In the genomic region with DNA sequence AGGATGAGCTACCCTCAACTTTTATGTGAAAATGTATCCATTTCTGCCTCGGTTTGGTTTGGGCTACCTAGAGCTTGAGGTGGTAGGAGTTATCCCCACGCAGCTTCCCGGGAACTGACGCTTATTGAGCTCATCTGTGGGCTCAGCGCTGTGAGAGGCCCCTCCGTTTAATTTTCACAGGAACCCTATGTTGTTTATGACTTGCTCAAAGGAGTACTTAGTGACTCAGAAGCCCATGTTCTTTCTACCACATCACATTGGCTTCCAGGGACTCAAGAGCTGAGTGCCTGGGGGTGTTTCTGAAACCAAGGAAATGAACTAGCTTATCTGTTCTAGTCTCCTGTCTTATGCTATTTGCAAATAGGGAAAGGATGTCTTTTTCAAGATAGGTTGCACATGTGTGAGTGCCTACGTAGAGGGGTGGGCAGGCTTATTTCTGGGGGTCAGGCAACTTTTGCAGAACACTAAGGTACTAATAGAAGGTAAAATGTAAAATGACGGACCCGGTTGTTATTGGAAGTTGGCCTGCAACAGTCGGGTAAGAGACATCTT, we compare ENCODE assay signal across 10 cellular contexts. TPM values are rescaled to one million over a fixed set of nuclear protein-coding genes. Genes with fewer than 3 reads are reported as not detected.
DNase-seq lines count a peak whose midpoint lies in the region; ATAC-seq and TF ChIP-seq lines count a peak whose summit lies in the region.
"Had no signal": no experiment of that assay in that cellular context is flagged by ENCODE, and none has a peak within 500 bp of the region (broad histone marks: within the 10 kb centered on the region; RNA-seq: fewer than 3 reads in every experiment).

No MANE protein-coding gene starts in this region.

- no peaks in the 10 kb centered on the region for H3K9me3 Mint-ChIP-seq in activated T-helper 17 cell treated with anti-CD3 and anti-CD28 coated beads, Interleukin-2, amount 50 U/mL, for 72 hours
- H3K9me3 Mint-ChIP-seq: H9 had no signal

- intact Hi-C loops in thyroid gland (cut with DNase I) = no loop called here

- H3K27me3 ChIP-seq in thymus (ENCODE audit: control insufficient read depth, insufficient read depth) = no peaks in the 10 kb centered on the region
- H3K27me3 ChIP-seq in thyroid gland = no peaks in the 10 kb centered on the region

- H3K4me1 ChIP-seq in thymus (ENCODE audit: control insufficient read depth, insufficient read depth, low read length) (peaks cover 26% of the 10 kb centered on the region), thyroid gland (peaks cover 0 to under 1% of the 10 kb centered on the region in 2 donors)

- peaks cover 58% of the 10 kb centered on the region for H3K4me1 Mint-ChIP-seq in activated T-helper 17 cell treated with anti-CD3 and anti-CD28 coated beads, Interleukin-2, amount 50 U/mL, for 72 hours
- H3K4me1 Mint-ChIP-seq: H9 had no signal

- no peaks in the 10 kb centered on the region for H3K27me3 Mint-ChIP-seq in activated T-helper 17 cell treated with anti-CD3 and anti-CD28 coated beads, Interleukin-2, amount 50 U/mL, for 72 hours

- no peak overlapping the region for H3K4me3 ChIP-seq in thymus (ENCODE audit: low read length)
- H3K4me3 ChIP-seq in thyroid gland (replicated peaks in 1 of 3) = no peak overlapping the region

- TF ChIP-seq CTCF in GM10266 (IDR thresholded peaks at IDR 0.05; ENCODE audit: control insufficient read depth, insufficient read depth, low read depth, missing control alignments) (no peak), thyroid gland (IDR thresholded peaks at IDR 0.05) (no peak)

- peak overlapping the region; percentile 75 for H3K27ac ChIP-seq in thymus (ENCODE audit: low read depth)
- no peak overlapping the region for H3K27ac ChIP-seq in thyroid gland

- peak; percentile 87 for ATAC-seq in activated T-helper 17 cell treated with anti-CD3 and anti-CD28 coated beads, Interleukin-2, amount 50 U/mL, for 72 hours (replicated peaks)

- DNase-seq in activated T-cell treated with anti-CD3 and anti-CD28 coated beads for 24 hours (ENCODE audit: low read depth) (peak; percentile 38), activated T-cell treated with anti-CD3 and anti-CD28 coated beads for 4 hours (no peak), iris pigment epithelial cell (ENCODE audit: low read depth) (peak; percentile 96), GM10266 (ENCODE audit: extremely low spot score) (no peak), thyroid gland (no peak), COLO668 (lab: John Stamatoyannopoulos, UW; ENCODE audit: unreplicated experiment) (no peak)
- DNase-seq: H9, NCI-H82 had no signal

- no peak for TF ChIP-seq POLR2A in thyroid gland (IDR thresholded peaks at IDR 0.05)

- H3K9me3 ChIP-seq in thymus (ENCODE audit: control insufficient read depth) = no peaks in the 10 kb centered on the region
- H3K9me3 ChIP-seq in thyroid gland = no peaks in the 10 kb centered on the region

- H3K27ac Mint-ChIP-seq in activated T-helper 17 cell treated with anti-CD3 and anti-CD28 coated beads, Interleukin-2, amount 50 U/mL, for 72 hours = peak overlapping the region; percentile 91
- H3K27ac Mint-ChIP-seq: H9 had no signal

- peak overlapping the region; percentile 71 for H3K4me3 Mint-ChIP-seq in activated T-helper 17 cell treated with anti-CD3 and anti-CD28 coated beads, Interleukin-2, amount 50 U/mL, for 72 hours
- H3K4me3 Mint-ChIP-seq: H9 had no signal

- H3K36me3 ChIP-seq in thymus (ENCODE audit: control insufficient read depth, insufficient read depth) (no peaks in the 10 kb centered on the region), thyroid gland (peaks cover 0 to 9% of the 10 kb centered on the region in 2 donors)

- H3K36me3 Mint-ChIP-seq in activated T-helper 17 cell treated with anti-CD3 and anti-CD28 coated beads, Interleukin-2, amount 50 U/mL, for 72 hours (ENCODE audit: low read depth) = peaks cover 25% of the 10 kb centered on the region

- 83% methylated on average over 10 of the region's 10 CpGs for WGBS in thymus
- WGBS in thyroid gland, 2 donors = 83 to 85% methylated on average over 10 of the region's 10 CpGs

RNA-seq across cellular contexts. Expression of gene MICAL2, which starts 40.5 kb away (rescaled TPM):
- total RNA-seq in activated T-helper 17 cell treated with anti-CD3 and anti-CD28 coated beads, Interleukin-2, amount 50 U/mL, for 72 hours = 100 to 1,000 TPM; 127 to 253 TPM
- 17.3 TPM for polyA plus RNA-seq in thymus
- total RNA-seq in thyroid gland = 10 to 100 TPM; 27.4 to 63.6 (median 51.9) TPM

Comparison
In these comparisons a context has a peak if more than half of its experiments do, and no peak if none do; other contexts are left out.
1. DNase-seq: peak in activated T-cell treated with anti-CD3 and anti-CD28 coated beads for 24 hours (single experiment) and iris pigment epithelial cell (single experiment); none in activated T-cell treated with anti-CD3 and anti-CD28 coated beads for 4 hours (single experiment), GM10266 (single experiment), thyroid gland (0 of 2) and COLO668 (single experiment).